22 cellular contexts compared by ENCODE assay signal in genomic region chr13:95813139-95813538, GRCh38.
"Had no signal": no experiment of that assay in that cellular context is flagged by ENCODE, and none has a peak within 500 bp of the region (broad histone marks: within the 10 kb centered on the region; RNA-seq: fewer than 3 reads in every experiment).

No MANE protein-coding gene starts in this region.

- H3K27ac ChIP-seq: neutrophil, parathyroid adenoma, right lobe of liver, thoracic aorta, tibial nerve, upper lobe of left lung had no signal

- H3K27me3 Mint-ChIP-seq: progenitor cell of endocrine pancreas had no signal

- H3K36me3 Mint-ChIP-seq: natural killer cell treated with Interleukin-12 subunit alpha and Interleukin-12 subunit beta and Interleukin-15 and Interleukin-18, amount 100 ng/mL, for 72 hours had no signal

- H3K4me3 Mint-ChIP-seq: effector memory CD8-positive, alpha-beta T cell; memory B cell; naive B cell; natural killer cell treated with Interleukin-12 subunit alpha and Interleukin-12 subunit beta and Interleukin-15 and Interleukin-18, amount 100 ng/mL, for 72 hours; neural crest cell; stimulated activated naive B cell treated with anti-CD40 and anti-IgM and Interleukin-4, amounts not matched to agents 10 μg/mL and 1 μg/mL and 100 μg/mL, for 72 hours; stimulated activated naive CD8-positive, alpha-beta T cell treated with anti-CD3 and anti-CD28 coated beads, Interleukin-15, Interleukin-2, amounts not matched to agents 100 ng/mL and 50 ng/mL, for 24 hours had no signal

- DNase-seq: cortex of kidney; effector memory CD8-positive, alpha-beta T cell; hypothalamus; left ventricle myocardium superior; mucosa of descending colon; naive B cell; right lobe of liver; small intestine; stimulated activated CD4-positive, alpha-beta T cell treated with anti-CD3 and anti-CD28 coated beads, Interleukin-15, amount 100 ng/mL, for 24 hours; stimulated activated CD4-positive, alpha-beta T cell treated with anti-CD3 and anti-CD28 coated beads, Interleukin-2, amount 100 ng/mL, for 48 hours; stimulated activated naive B cell treated with anti-CD40 and anti-IgM and Interleukin-4, amounts not matched to agents 10 μg/mL and 1 μg/mL and 100 μg/mL, for 72 hours; upper lobe of left lung had no signal

- H3K27me3 ChIP-seq: neutrophil, right lobe of liver, tibial nerve, upper lobe of left lung had no signal

- H3K4me1 ChIP-seq: parathyroid adenoma, right lobe of liver, tibial nerve, upper lobe of left lung had no signal

- H3K9me3 ChIP-seq: neutrophil, right lobe of liver had no signal

- H3K4me1 Mint-ChIP-seq: memory B cell; naive B cell; neural crest cell; stimulated activated naive B cell treated with anti-CD40 and anti-IgM and Interleukin-4, amounts not matched to agents 10 μg/mL and 1 μg/mL and 100 μg/mL, for 72 hours had no signal

- H3K27ac Mint-ChIP-seq: effector memory CD8-positive, alpha-beta T cell; memory B cell; natural killer cell treated with Interleukin-12 subunit alpha and Interleukin-12 subunit beta and Interleukin-15 and Interleukin-18, amount 100 ng/mL, for 72 hours; progenitor cell of endocrine pancreas; stimulated activated naive B cell treated with anti-CD40 and anti-IgM and Interleukin-4, amounts not matched to agents 10 μg/mL and 1 μg/mL and 100 μg/mL, for 72 hours; stimulated activated naive CD8-positive, alpha-beta T cell treated with anti-CD3 and anti-CD28 coated beads, Interleukin-15, Interleukin-2, amounts not matched to agents 100 ng/mL and 50 ng/mL, for 24 hours had no signal

- H3K4me3 ChIP-seq: lung, mucosa of descending colon, right lobe of liver, thoracic aorta, tibial nerve, upper lobe of left lung had no signal

- H3K36me3 ChIP-seq: neutrophil, right lobe of liver had no signal
